In the genomic region with DNA sequence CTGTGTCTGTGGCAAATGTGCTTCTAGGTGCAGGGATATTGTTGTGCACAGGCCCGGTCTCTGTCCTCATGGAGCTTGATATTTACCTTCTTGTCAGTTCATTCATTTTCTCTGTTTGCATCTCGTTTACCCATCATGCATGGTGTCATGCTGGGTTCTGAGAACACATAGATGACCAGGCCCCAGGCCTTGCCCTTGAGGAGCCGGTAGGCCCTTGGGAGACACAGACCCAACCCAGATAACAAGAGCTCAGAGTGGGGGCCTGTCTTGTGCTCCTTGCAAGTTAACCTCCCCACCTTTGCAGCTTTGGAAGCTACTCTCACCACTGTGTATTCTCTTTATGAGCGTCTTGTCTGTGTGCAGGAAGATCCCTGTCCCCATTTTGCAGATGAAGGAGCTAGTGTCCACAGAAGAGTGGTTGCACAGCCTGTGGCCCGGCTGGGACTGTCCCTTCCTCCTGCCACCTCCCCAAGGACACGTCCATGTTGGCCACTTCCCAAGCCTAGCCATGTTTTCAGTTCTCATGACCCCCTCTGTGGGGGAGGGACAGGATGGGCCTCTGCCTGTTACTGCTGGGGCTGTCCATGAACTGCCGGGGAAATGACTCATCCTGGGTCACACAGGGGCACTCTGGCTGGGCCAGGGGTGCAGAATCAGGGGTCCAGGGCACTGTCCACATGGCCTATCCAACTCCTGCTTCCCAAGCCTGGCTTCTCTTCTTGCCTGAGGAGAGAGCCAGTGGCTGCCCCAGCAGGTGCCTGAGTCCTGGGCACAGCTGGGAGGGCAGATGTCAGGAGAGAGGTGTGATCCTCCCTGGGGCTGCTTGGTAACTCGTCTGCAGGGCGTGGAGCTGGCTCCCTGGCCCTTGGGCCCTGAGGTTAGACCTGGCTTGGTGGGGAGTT, we compare ENCODE assay signal across 10 cellular contexts. TPM values are rescaled to one million over a fixed set of nuclear protein-coding genes. Genes with fewer than 3 reads are reported as not detected.
A peak's percentile ranks its signal among the peaks of the same experiment; 100 is the strongest.
DNase-seq lines count a peak whose midpoint lies in the region; ATAC-seq, FAIRE-seq and TF ChIP-seq lines count a peak whose summit lies in the region.
"Had no signal": no experiment of that assay in that cellular context is flagged by ENCODE, and none has a peak within 500 bp of the region (broad histone marks: within the 10 kb centered on the region; RNA-seq: fewer than 3 reads in every experiment).

No MANE protein-coding gene starts in this region.

- SMC1A ChIA-PET in GM12878 (lab: Charles Lee; ENCODE audit: uncharacterized antibody, unreplicated experiment): interaction anchor here (0.7 to 2.0 kb wide), 2 partner anchors 10 to 63 kb away, joined by 4 to 11 read pairs; a partner anchor contains a TSS

- RAD21 ChIA-PET in GM12878 (lab: Charles Lee; ENCODE audit: unreplicated experiment): interaction anchor here (0.6 to 2.3 kb wide), 5 partner anchors 9 to 35 kb away, joined by 3 to 5 read pairs (median 3); a partner anchor contains a TSS

- TF ChIP-seq CTCF in SK-N-SH (IDR thresholded peaks at IDR 0.05) (no peak), GM12878 (IDR thresholded peaks at IDR 0.05 in 2 of 3, conservative IDR thresholded peaks at IDR 0.05 in 1 of 3; ENCODE audit: control insufficient read depth in 2 of 3, extremely low read depth in 1 of 3, insufficient read depth in 1 of 3, low read depth in 3 of 3, low read length in 3 of 3) (no peak), kidney (IDR thresholded peaks at IDR 0.05; ENCODE audit: borderline replicate concordance, extremely low read depth, insufficient read depth) (no peak), suprapubic skin (IDR thresholded peaks at IDR 0.05) (no peak)

- H3K36me3 ChIP-seq in SK-N-SH (replicated peaks in 1 of 2; ENCODE audit: control insufficient read depth in 1 of 2, insufficient read depth in 2 of 2, low read length in 1 of 2) (peaks cover 0 to 10% of the 10 kb centered on the region in 2 experiments), GM12878 (ENCODE audit: control insufficient read depth in 2 of 2, insufficient read depth in 2 of 2, low read length in 1 of 2) (no peaks in the 10 kb centered on the region), kidney (ENCODE audit: control insufficient read depth in 1 of 2, insufficient read depth in 2 of 2, low read length in 2 of 2) (peaks cover 0 to 6% of the 10 kb centered on the region in 2 donors), suprapubic skin (no peaks in the 10 kb centered on the region)

- no peak for FAIRE-seq in GM12878 (lab: Jason Lieb, UNC)
- no peak for FAIRE-seq in kidney (lab: Jason Lieb, UNC)
- no peak for FAIRE-seq in GM19239 (lab: Jason Lieb, UNC)
- FAIRE-seq: TTC549 had no signal

- H3K79me2 ChIP-seq in SK-N-SH (ENCODE audit: insufficient read depth) (peaks cover 98% of the 10 kb centered on the region), GM12878 (ENCODE audit: control insufficient read depth, insufficient read depth, low read length) (no peaks in the 10 kb centered on the region)

- H3K27ac ChIP-seq in SK-N-SH (ENCODE audit: low read depth in 2 of 2, low read length in 1 of 2) (peak overlapping the region in 1 of 2 experiments; percentile 24; a peak in 2 of 4 replicates), GM12878 (ENCODE audit: control insufficient read depth, insufficient read depth) (no peak overlapping the region), kidney (ENCODE audit: low read depth in 2 of 2, low read length in 2 of 2) (no peak overlapping the region), suprapubic skin (peak overlapping the region; percentile 49)

- H3K9me3 ChIP-seq in SK-N-SH (no peaks in the 10 kb centered on the region), GM12878 (replicated peaks; ENCODE audit: control insufficient read depth, insufficient read depth, low read length) (no peaks in the 10 kb centered on the region), kidney (ENCODE audit: control insufficient read depth in 1 of 2, low read length in 2 of 2) (no peaks in the 10 kb centered on the region), suprapubic skin (no peaks in the 10 kb centered on the region)

- no peaks in the 10 kb centered on the region for H3F3A ChIP-seq in SK-N-SH (replicated peaks; ENCODE audit: insufficient read depth)

- peak overlapping the region; percentile 12 to 98; a peak in 3 of 4 replicates for H3K4me3 ChIP-seq in SK-N-SH (ENCODE audit: low read depth in 2 of 2, low read length in 1 of 2)
- no peak overlapping the region for H3K4me3 ChIP-seq in GM12878
- peak overlapping the region; percentile 30 to 96 for H3K4me3 ChIP-seq in kidney (ENCODE audit: low read length in 2 of 2)
- H3K4me3 ChIP-seq in suprapubic skin: peak overlapping the region; percentile 87

- H3K9me2 ChIP-seq in SK-N-SH: no peaks in the 10 kb centered on the region

- H3K9ac ChIP-seq in SK-N-SH (peak overlapping the region; percentile 39; the same call in 1 of the 2 replicates), GM12878 (ENCODE audit: control insufficient read depth, insufficient read depth, low read length) (no peak overlapping the region), kidney (ENCODE audit: low read length in 2 of 2) (peak overlapping the region; percentile 15 to 38)

- TF ChIP-seq EP300 in SK-N-SH (IDR thresholded peaks at IDR 0.05; ENCODE audit: borderline replicate concordance in 1 of 2, low read depth in 1 of 2, low read length in 1 of 2) (no peak), GM12878 (IDR thresholded peaks at IDR 0.05; ENCODE audit: borderline replicate concordance in 1 of 2, control insufficient read depth in 1 of 2, low read depth in 2 of 2, low read length in 2 of 2) (no peak), suprapubic skin (IDR thresholded peaks at IDR 0.05) (no peak)

- in situ Hi-C loops in GM12878 (cut with MboI): loop anchor here (25.0 kb wide), 1 partner anchor 639 kb away; a partner anchor contains a TSS

- CTCF ChIA-PET in SK-N-SH (lab: Yijun Ruan, JAX): interaction anchor here (1.0 to 1.4 kb wide), 3 partner anchors 9 to 82 kb away, joined by 3 to 4 read pairs (median 3); no protein-coding TSS in a partner anchor
- CTCF ChIA-PET in GM12878 (lab: Yijun Ruan, JAX): interaction anchor here (0.7 to 2.8 kb wide), 5 partner anchors 11 to 283 kb away, joined by 3 to 20 read pairs (median 3); a partner anchor contains a TSS

- H4K20me1 ChIP-seq in SK-N-SH (ENCODE audit: insufficient read depth) (peaks cover 60% of the 10 kb centered on the region), GM12878 (ENCODE audit: control insufficient read depth, insufficient read depth) (no peaks in the 10 kb centered on the region)

- H3K4me2 ChIP-seq in SK-N-SH: peak overlapping the region; percentile 99
- H3K4me2 ChIP-seq in GM12878 (ENCODE audit: control insufficient read depth, insufficient read depth): no peak overlapping the region

- no TSS peak for BruUV-seq in GM12878 (replicated peaks; lab: Mats Ljungman, UMichigan)

- WGBS in SK-N-SH (ENCODE audit: low lambda C conversion rate): 72% methylated on average over 5 of the region's 9 CpGs
- WGBS in GM12878 (ENCODE audit: insufficient coverage, insufficient replicate concordance, low lambda C conversion rate, missing lambda C conversion rate): 34% methylated on average over 9 of the region's 9 CpGs
- WGBS in suprapubic skin: 26% methylated on average over 9 of the region's 9 CpGs

- TF ChIP-seq RAD21 in SK-N-SH (IDR thresholded peaks at IDR 0.05; ENCODE audit: low read length) (no peak), GM12878 (IDR thresholded peaks at IDR 0.05; ENCODE audit: insufficient read depth, low read depth, low read length) (no peak)

- no peaks in the 10 kb centered on the region for H3K27me3 ChIP-seq in SK-N-SH (ENCODE audit: insufficient read depth)
- H3K27me3 ChIP-seq in GM12878 (replicated peaks in 1 of 2; ENCODE audit: control insufficient read depth in 2 of 2, insufficient read depth in 2 of 2, low read length in 1 of 2): peaks cover 0 to 2% of the 10 kb centered on the region in 2 experiments; a peak in 2 of 4 replicates
- no peaks in the 10 kb centered on the region for H3K27me3 ChIP-seq in suprapubic skin

- ATAC-seq in SK-N-SH treated with all-trans-retinoic acid at 6 μM for 48 hours (no peak), GM12878 (peak; percentile 29)

- H3K4me1 ChIP-seq in SK-N-SH (ENCODE audit: control insufficient read depth in 1 of 2, insufficient read depth in 2 of 2, low read depth in 1 of 2, low read length in 1 of 2) (peaks cover 13 to 54% of the 10 kb centered on the region in 2 experiments; a peak in 3 of 4 replicates), GM12878 (ENCODE audit: control insufficient read depth, insufficient read depth, low read length) (0 out of 2 replicates have a peak, but pooled peaks cover 2% of the 10 kb centered on the region), kidney (ENCODE audit: control insufficient read depth in 1 of 2, insufficient read depth in 1 of 2, low read depth in 1 of 2, low read length in 2 of 2) (peaks cover 38 to 53% of the 10 kb centered on the region in 2 donors), suprapubic skin (peaks cover 88% of the 10 kb centered on the region)

- POLR2A ChIA-PET in SK-N-SH (lab: Yijun Ruan, JAX) (interaction anchor here (0.6 kb wide), 1 partner anchor 82 kb away, joined by 3 read pairs; no protein-coding TSS in a partner anchor), GM12878 (lab: Charles Lee) (interaction anchor here (0.6 to 1.0 kb wide), 5 partner anchors 73 to 282 kb away, joined by 3 to 4 read pairs (median 4); no protein-coding TSS in a partner anchor)

- H2AFZ ChIP-seq in SK-N-SH (ENCODE audit: low read depth): no peak overlapping the region
- H2AFZ ChIP-seq in GM12878 (ENCODE audit: control insufficient read depth, low read depth, low read length): no peak overlapping the region

- intact Hi-C loops in GM12878 (cut with micrococcal nuclease; ENCODE audit: unreplicated experiment) (no loop called here), kidney (cut with DNase I) (no loop called here)

- no peak for DNase-seq in SK-N-SH
- no peak for DNase-seq in GM12878 (ENCODE audit: low read depth, low spot score)
- peak; percentile 87 for DNase-seq in kidney
- no peak for DNase-seq in suprapubic skin (ENCODE audit: low spot score in 2 of 2)
- DNase-seq in GM19239 (ENCODE audit: insufficient read length, low spot score): no peak
- DNase-seq in stimulated activated naive CD4-positive, alpha-beta T cell treated with Interleukin-2 at 50 U/mL for 16 hours (lab: John Stamatoyannopoulos, UW): no peak
- no peak for DNase-seq in hepatic stellate cell (ENCODE audit: low spot score)
- DNase-seq: naive B cell had no signal

- TF ChIP-seq POLR2A in GM12878 (IDR thresholded peaks at IDR 0.05; ENCODE audit: low read depth, low read length) (no peak), suprapubic skin (IDR thresholded peaks at IDR 0.05) (no peak)

RNA-seq across cellular contexts. Expression of a gene that starts 3.4 kb away (rescaled TPM):
- polyA plus RNA-seq in SK-N-SH (2012; rRNA removed): 7.7 and 8.5 TPM in 2 replicates
- polyA plus RNA-seq in SK-N-SH (2012; cell fraction: cytosol; rRNA removed): 3.4 and 5.6 TPM in 2 replicates
- polyA plus RNA-seq in SK-N-SH (2012; cell fraction: nucleus; rRNA removed): 17.6 and 23.7 TPM in 2 replicates
- 4.5 and 4.6 TPM in 2 replicates for total RNA-seq in GM12878 (2013; cell fraction: nucleolus; rRNA removed)
- total RNA-seq in GM12878 (2014; rRNA removed): 0.45 and 0.76 TPM in 2 replicates
- total RNA-seq in GM12878 (2014; rRNA removed; fragmentation: Illumina TruSeq; extraction: Trizol): 0.18 and 0.40 TPM in 2 replicates
- total RNA-seq in GM12878 (2021): 0.85 and 1.1 TPM in 2 replicates
- 0.25 TPM for polyA plus RNA-seq in GM12878 (2011; ENCODE audit: low read depth)
- 1.1 and 1.9 TPM in 2 replicates for polyA plus RNA-seq in GM12878 (2011; rRNA removed)
- polyA plus RNA-seq in GM12878 (2011; cell fraction: cytosol; rRNA removed): 2.1 and 2.3 TPM in 2 replicates
- polyA plus RNA-seq in GM12878 (2011; cell fraction: nucleus; rRNA removed): 4.0 and 5.1 TPM in 2 replicates
- 0.91 and 0.95 TPM in 2 replicates for polyA plus RNA-seq in GM12878 (2012)
- polyA plus RNA-seq in GM12878 (2014; fragmentation: Illumina TruSeq; extraction: Trizol): 0.40 and 0.59 TPM in 2 replicates
- polyA plus RNA-seq in GM12878 (2014; fragmentation: Nextera tagmentation; extraction: Ambion mirVana): under 1 TPM; 0.13 to 0.14 TPM
- polyA plus RNA-seq in GM12878 (2014; rRNA removed): 0.71 and 0.83 TPM in 2 replicates
- polyA plus RNA-seq in GM12878 (2016; fragmentation: Nextera tagmentation; extraction: Ambion mirVana): under 1 TPM; 0.51 to 0.78 TPM
- 3.7 and 6.0 TPM in 2 replicates for polyA minus RNA-seq in GM12878 (2011; rRNA and poly(A)+ RNA removed)
- 1.6 TPM in 2 replicates for polyA minus RNA-seq in GM12878 (2011; cell fraction: cytosol; rRNA and poly(A)+ RNA removed)
- polyA minus RNA-seq in GM12878 (2011; cell fraction: nucleus; rRNA and poly(A)+ RNA removed): 2.7 and 4.2 TPM in 2 replicates
- 20.2 TPM for total RNA-seq in kidney
- polyA plus RNA-seq in kidney (ENCODE audit: insufficient read depth, low read depth, low replicate concordance): 14.2 TPM
- 10 to 100 TPM; 32.1 to 59.7 (median 49.5) TPM for total RNA-seq in suprapubic skin

RNA-seq across cellular contexts. Expression of a gene that starts 11.1 kb away (rescaled TPM):
- polyA plus RNA-seq in SK-N-SH (2012; rRNA removed): 56.1 and 56.2 TPM in 2 replicates
- polyA plus RNA-seq in SK-N-SH (2012; cell fraction: cytosol; rRNA removed): 56.4 and 60.8 TPM in 2 replicates
- 37.9 and 42.6 TPM in 2 replicates for polyA plus RNA-seq in SK-N-SH (2012; cell fraction: nucleus; rRNA removed)
- total RNA-seq in GM12878 (2013; cell fraction: nucleolus; rRNA removed): 50.0 and 72.4 TPM in 2 replicates
- total RNA-seq in GM12878 (2014; rRNA removed): 123 and 124 TPM in 2 replicates
- 47.4 and 53.0 TPM in 2 replicates for total RNA-seq in GM12878 (2014; rRNA removed; fragmentation: Illumina TruSeq; extraction: Trizol)
- 88.3 and 96.2 TPM in 2 replicates for total RNA-seq in GM12878 (2021)
- polyA plus RNA-seq in GM12878 (2011; ENCODE audit: low read depth): 29.3 TPM
- 66.6 and 74.2 TPM in 2 replicates for polyA plus RNA-seq in GM12878 (2011; rRNA removed)
- 102 and 121 TPM in 2 replicates for polyA plus RNA-seq in GM12878 (2011; cell fraction: cytosol; rRNA removed)
- 71.5 and 89.8 TPM in 2 replicates for polyA plus RNA-seq in GM12878 (2011; cell fraction: nucleus; rRNA removed)
- polyA plus RNA-seq in GM12878 (2012): 62.8 and 64.4 TPM in 2 replicates
- polyA plus RNA-seq in GM12878 (2014; fragmentation: Illumina TruSeq; extraction: Trizol): 35.1 and 36.9 TPM in 2 replicates
- 10 to 100 TPM; 13.3 to 34.9 TPM for polyA plus RNA-seq in GM12878 (2014; fragmentation: Nextera tagmentation; extraction: Ambion mirVana)
- polyA plus RNA-seq in GM12878 (2014; rRNA removed): 115 and 123 TPM in 2 replicates
- 100 to 1,000 TPM; 204 to 208 TPM for polyA plus RNA-seq in GM12878 (2016; fragmentation: Nextera tagmentation; extraction: Ambion mirVana)
- 16.2 and 18.3 TPM in 2 replicates for polyA minus RNA-seq in GM12878 (2011; rRNA and poly(A)+ RNA removed)
- polyA minus RNA-seq in GM12878 (2011; cell fraction: cytosol; rRNA and poly(A)+ RNA removed): 21.6 and 28.9 TPM in 2 replicates
- 30.7 and 54.2 TPM in 2 replicates for polyA minus RNA-seq in GM12878 (2011; cell fraction: nucleus; rRNA and poly(A)+ RNA removed)
- total RNA-seq in kidney: 52.0 TPM
- polyA plus RNA-seq in kidney (ENCODE audit: insufficient read depth, low read depth, low replicate concordance): 95.0 TPM
- total RNA-seq in suprapubic skin: 100 to 1,000 TPM; 139 to 273 (median 180) TPM

RNA-seq across cellular contexts. Expression of a gene that starts 25.6 kb away (rescaled TPM):
- polyA plus RNA-seq in SK-N-SH (2012; rRNA removed) (31.7 and 36.4 TPM in 2 replicates), GM12878 (2011; rRNA removed) (34.1 and 38.0 TPM in 2 replicates), GM12878 (2014; fragmentation: Illumina TruSeq; extraction: Trizol) (30.2 and 30.9 TPM in 2 replicates), GM12878 (2014; fragmentation: Nextera tagmentation; extraction: Ambion mirVana) (10 to 100 TPM; 47.3 to 50.3 TPM), GM12878 (2014; rRNA removed) (21.8 and 22.6 TPM in 2 replicates), GM12878 (2016; fragmentation: Nextera tagmentation; extraction: Ambion mirVana) (10 to 100 TPM; 41.9 to 48.9 TPM), kidney (ENCODE audit: insufficient read depth, low read depth, low replicate concordance) (37.4 TPM)
- 35.0 and 35.8 TPM in 2 replicates for polyA plus RNA-seq in SK-N-SH (2012; cell fraction: cytosol; rRNA removed)
- polyA plus RNA-seq in SK-N-SH (2012; cell fraction: nucleus; rRNA removed): 19.0 and 26.1 TPM in 2 replicates
- total RNA-seq in GM12878 (2013; cell fraction: nucleolus; rRNA removed): 21.9 and 23.6 TPM in 2 replicates
- total RNA-seq in GM12878 (2014; rRNA removed) (19.0 and 25.4 TPM in 2 replicates), GM12878 (2014; rRNA removed; fragmentation: Illumina TruSeq; extraction: Trizol) (24.6 and 25.0 TPM in 2 replicates), GM12878 (2021) (22.9 and 24.6 TPM in 2 replicates), kidney (24.1 TPM), suprapubic skin (10 to 100 TPM; 12.8 to 31.7 (median 17.5) TPM)
- polyA plus RNA-seq in GM12878 (2011; ENCODE audit: low read depth): 17.4 TPM
- 25.6 and 26.9 TPM in 2 replicates for polyA plus RNA-seq in GM12878 (2011; cell fraction: cytosol; rRNA removed)
- 21.2 and 24.6 TPM in 2 replicates for polyA plus RNA-seq in GM12878 (2011; cell fraction: nucleus; rRNA removed)
- 19.9 and 24.3 TPM in 2 replicates for polyA plus RNA-seq in GM12878 (2012)
- 21.1 and 25.5 TPM in 2 replicates for polyA minus RNA-seq in GM12878 (2011; rRNA and poly(A)+ RNA removed)
- 6.5 and 9.5 TPM in 2 replicates for polyA minus RNA-seq in GM12878 (2011; cell fraction: cytosol; rRNA and poly(A)+ RNA removed)
- 8.0 and 11.0 TPM in 2 replicates for polyA minus RNA-seq in GM12878 (2011; cell fraction: nucleus; rRNA and poly(A)+ RNA removed)
